Comparison of ENCODE assay signal across 8 cellular contexts in genomic region chr3:33439421-33440327, GRCh38. TPM values are rescaled to one million over a fixed set of nuclear protein-coding genes. Genes with fewer than 3 reads are reported as not detected.
DNase-seq lines count a peak whose midpoint lies in the region; ATAC-seq and TF ChIP-seq lines count a peak whose summit lies in the region.

No MANE protein-coding gene starts in this region.

- H3K36me3 Mint-ChIP-seq in neural progenitor cell = peaks cover 1% of the 10 kb centered on the region

- H4K20me1 ChIP-seq in neural progenitor cell (ENCODE audit: low read depth) = peaks cover 47% of the 10 kb centered on the region

- peak overlapping the region; percentile 27 for H2AFZ ChIP-seq in neural progenitor cell (replicated peaks)

- H3K4me2 ChIP-seq in neural progenitor cell = peak overlapping the region; percentile 87

- H3K27ac Mint-ChIP-seq in neural progenitor cell = peak overlapping the region; percentile 47

- no peaks in the 10 kb centered on the region for H3K9me3 Mint-ChIP-seq in neural progenitor cell

- H3K9ac ChIP-seq in neural progenitor cell = peak overlapping the region; percentile 84

- peaks cover 29% of the 10 kb centered on the region for H3F3A ChIP-seq in neural progenitor cell (ENCODE audit: low read depth)

- H3K4me3 Mint-ChIP-seq in neural progenitor cell = peak overlapping the region; percentile 100

- CTCF ChIA-PET in A673 (lab: Charles Lee) = interaction anchor here (1.3 kb wide), 1 partner anchor 347 kb away, joined by 3 read pairs; no protein-coding TSS in a partner anchor

- no TSS peak for BruUV-seq in A673 (replicated peaks; lab: Mats Ljungman, UMichigan)

- H3K36me3 ChIP-seq in A673 (ENCODE audit: insufficient read depth, low read length, poor library complexity, severe bottlenecking) (no peaks in the 10 kb centered on the region), neural progenitor cell (no peaks in the 10 kb centered on the region), thymus (ENCODE audit: control insufficient read depth, insufficient read depth) (no peaks in the 10 kb centered on the region)

- H3K27ac ChIP-seq in A673 (ENCODE audit: low read depth, low read length, poor library complexity, severe bottlenecking) (peak overlapping the region; percentile 93), neural progenitor cell (peak overlapping the region; percentile 94), thymus (ENCODE audit: low read depth) (peak overlapping the region; percentile 31)

- H3K79me2 ChIP-seq in neural progenitor cell (ENCODE audit: low read depth) = peaks cover 51% of the 10 kb centered on the region

- no peaks in the 10 kb centered on the region for H3K9me3 ChIP-seq in A673 (ENCODE audit: low read depth, low read length, poor library complexity, severe bottlenecking)
- H3K9me3 ChIP-seq in neural progenitor cell (ENCODE audit: low read depth) = no peaks in the 10 kb centered on the region
- H3K9me3 ChIP-seq in thymus (ENCODE audit: control insufficient read depth) = no peaks in the 10 kb centered on the region

- under 1% methylated on average over 99 of the region's 99 CpGs for WGBS in thymus

- peaks cover 30% of the 10 kb centered on the region for H3K4me1 Mint-ChIP-seq in neural progenitor cell

- peaks cover 8% of the 10 kb centered on the region for H3K27me3 Mint-ChIP-seq in neural progenitor cell (ENCODE audit: insufficient read depth, low read depth)

- H3K4me1 ChIP-seq in A673 (ENCODE audit: insufficient read depth, low read length, poor library complexity, severe bottlenecking) = peaks cover 20% of the 10 kb centered on the region
- H3K4me1 ChIP-seq in neural progenitor cell = peaks cover 23% of the 10 kb centered on the region
- H3K4me1 ChIP-seq in thymus (ENCODE audit: control insufficient read depth, insufficient read depth, low read length) = peaks cover 12% of the 10 kb centered on the region

- POLR2A ChIA-PET in A673 (lab: Charles Lee; ENCODE audit: low non-redundant PET) = interaction anchor here (0.7 kb wide), 2 partner anchors 25 to 334 kb away, joined by 3 read pairs; no protein-coding TSS in a partner anchor

- ATAC-seq in HG02870 (IDR thresholded peaks at IDR 0.05; ENCODE audit: unreplicated experiment) = peak; percentile 9

- peak; percentile 64 for DNase-seq in A673 (ENCODE audit: low spot score)
- peak; percentile 74 for DNase-seq in GM13976 (ENCODE audit: low spot score)
- peak; percentile 83 for DNase-seq in OCI-M1 (lab: John Stamatoyannopoulos, UW)
- peak; percentile 48 for DNase-seq in activated gamma-delta T cell (lab: John Stamatoyannopoulos, UW)
- DNase-seq in foreskin melanocyte = peak; percentile 26
- no peak for DNase-seq in neural progenitor cell (ENCODE audit: low spot score)

- intact Hi-C loops in A673 (cut with micrococcal nuclease; ENCODE audit: unreplicated experiment) = no loop called here

- TF ChIP-seq CTCF in A673 (conservative IDR thresholded peaks at IDR 0.05; ENCODE audit: low read depth, low read length) (no peak), GM13976 (IDR thresholded peaks at IDR 0.05; ENCODE audit: borderline replicate concordance, control extremely low read depth, extremely low read depth, insufficient read depth, missing control alignments) (peak; percentile 53), neural progenitor cell (IDR thresholded peaks at IDR 0.05) (peak; percentile 3)

- peak overlapping the region; percentile 63 for H3K4me3 ChIP-seq in A673 (ENCODE audit: low read depth, low read length, poor library complexity, severe bottlenecking)
- peak overlapping the region; percentile 72 for H3K4me3 ChIP-seq in neural progenitor cell
- H3K4me3 ChIP-seq in thymus (ENCODE audit: low read length) = peak overlapping the region; percentile 97

- H3K27me3 ChIP-seq in A673 (replicated peaks; ENCODE audit: insufficient read depth, low read depth, low read length, poor library complexity) = no peaks in the 10 kb centered on the region
- H3K27me3 ChIP-seq in neural progenitor cell = no peaks in the 10 kb centered on the region
- no peaks in the 10 kb centered on the region for H3K27me3 ChIP-seq in thymus (ENCODE audit: control insufficient read depth, insufficient read depth)

- in situ Hi-C loops in GM13976 (cut with MboI; ENCODE audit: low sequenced_read_pairs, unreplicated experiment) = no loop called here

RNA-seq across cellular contexts. Expression of gene UBP1, which starts 0.5 kb away (rescaled TPM):
- total RNA-seq in A673 (2021) (55.3 and 59.4 TPM in 2 replicates), neural progenitor cell (ENCODE audit: low replicate concordance) (62.3 and 74.1 TPM in 2 replicates)
- 72.3 TPM for polyA plus RNA-seq in thymus

Comparison
In these comparisons a context has a peak if more than half of its experiments do, and no peak if none do; other contexts are left out.
1. H3K27ac ChIP-seq: peak in every context shown above with its lines; median percentile 94 in neural progenitor cell; 93 in A673; 31 in thymus.